ENCODE assay signal across 8 cellular contexts in genomic region chr4:184344435-184344834, GRCh38.
A peak's percentile ranks its signal among the peaks of the same experiment; 100 is the strongest.
DNase-seq lines count a peak whose midpoint lies in the region; ATAC-seq and TF ChIP-seq lines count a peak whose summit lies in the region.

No MANE protein-coding gene starts in this region.

- H3K27me3 Mint-ChIP-seq in HFFc6 (ENCODE audit: insufficient read depth): no peaks in the 10 kb centered on the region; the same call in 1 of the 2 replicates
- H3K27me3 Mint-ChIP-seq in activated naive CD8-positive, alpha-beta T cell treated with anti-CD3 and anti-CD28 coated beads for 36 hours: no peaks in the 10 kb centered on the region

- no peaks in the 10 kb centered on the region for H3K9me3 Mint-ChIP-seq in HFFc6
- no peaks in the 10 kb centered on the region for H3K9me3 Mint-ChIP-seq in activated naive CD8-positive, alpha-beta T cell treated with anti-CD3 and anti-CD28 coated beads for 36 hours

- H3K4me3 Mint-ChIP-seq in HFFc6: peak overlapping the region; percentile 89; the same call in 1 of the 2 replicates
- H3K4me3 Mint-ChIP-seq in activated naive CD8-positive, alpha-beta T cell treated with anti-CD3 and anti-CD28 coated beads for 36 hours: peak overlapping the region; percentile 80

- H3K36me3 Mint-ChIP-seq in HFFc6 (ENCODE audit: low read depth): no peaks in the 10 kb centered on the region
- H3K36me3 Mint-ChIP-seq in activated naive CD8-positive, alpha-beta T cell treated with anti-CD3 and anti-CD28 coated beads for 36 hours: no peaks in the 10 kb centered on the region

- H3K9me3 ChIP-seq in neutrophil: no peaks in the 10 kb centered on the region

- peaks cover 100% of the 10 kb centered on the region in 2 experiments for H3K4me1 ChIP-seq in neutrophil (ENCODE audit: control insufficient read depth in 1 of 2, insufficient read depth in 1 of 2, low read depth in 1 of 2, low read length in 1 of 2)

- no peak for TF ChIP-seq CTCF in HFFc6 (IDR thresholded peaks at IDR 0.05)
- TF ChIP-seq CTCF in neutrophil (IDR thresholded peaks at IDR 0.05): no peak

- peak overlapping the region; percentile 55 to 59 for H3K4me3 ChIP-seq in neutrophil (ENCODE audit: low read depth in 1 of 2, low read length in 1 of 2)

- no peak overlapping the region for H3K27ac Mint-ChIP-seq in HFFc6
- H3K27ac Mint-ChIP-seq in activated naive CD8-positive, alpha-beta T cell treated with anti-CD3 and anti-CD28 coated beads for 36 hours: no peak overlapping the region

- H3K36me3 ChIP-seq in neutrophil: no peaks in the 10 kb centered on the region

- DNase-seq in DMS53 (lab: John Stamatoyannopoulos, UW): peak; percentile 16
- no peak for DNase-seq in DMS53 treated with DMSO at 0.1 percent for 48 hours (lab: John Stamatoyannopoulos, UW; ENCODE audit: unreplicated experiment)
- DNase-seq in HFFc6: no peak
- no peak for DNase-seq in activated naive CD8-positive, alpha-beta T cell treated with anti-CD3 and anti-CD28 coated beads for 36 hours
- DNase-seq in NCI-H1092 treated with DMSO at 0.1 percent for 48 hours (lab: John Stamatoyannopoulos, UW): no peak

- H3K27ac ChIP-seq in neutrophil: peak overlapping the region; percentile 98

- no peak for ATAC-seq in HG02759 (IDR thresholded peaks at IDR 0.05; ENCODE audit: unreplicated experiment)
- ATAC-seq in HG02885 (IDR thresholded peaks at IDR 0.05; ENCODE audit: poor library complexity, unreplicated experiment): no peak

- H3K4me1 Mint-ChIP-seq in HFFc6 (ENCODE audit: low read depth): peaks cover 27% of the 10 kb centered on the region
- peaks cover 31% of the 10 kb centered on the region for H3K4me1 Mint-ChIP-seq in activated naive CD8-positive, alpha-beta T cell treated with anti-CD3 and anti-CD28 coated beads for 36 hours

- no peaks in the 10 kb centered on the region for H3K27me3 ChIP-seq in neutrophil
